ENCODE assay signal across 1 cellular context in genomic region chr17:68824707-68825106, GRCh38.
A peak's percentile ranks its signal among the peaks of the same experiment; 100 is the strongest.
TF ChIP-seq lines count a peak whose summit lies in the region.

No MANE protein-coding gene starts in this region.

TF ChIP-seq in HepG2, 621 proteins besides CTCF, POLR2A, EP300 and RAD21 (continued from another document and continues in another):
- TF ChIP-seq FOXK1 (CRISPR knock-in tag; IDR thresholded peaks at IDR 0.05; ENCODE audit: borderline replicate concordance, low read depth) (0 out of 2 replicates have a peak, but pooled peaks have one; percentile 39), KMT2B (CRISPR knock-in tag; IDR thresholded peaks at IDR 0.05) (no peak), ZBTB2 (CRISPR knock-in tag; IDR thresholded peaks at IDR 0.05; ENCODE audit: low read depth) (no peak), CEBPG (CRISPR knock-in tag; IDR thresholded peaks at IDR 0.05) (peak; percentile 89), ZZZ3 (CRISPR knock-in tag; IDR thresholded peaks at IDR 0.05; ENCODE audit: borderline replicate concordance) (no peak), SOX6 (IDR thresholded peaks at IDR 0.05) (no peak), SOX6 (CRISPR knock-in tag; IDR thresholded peaks at IDR 0.05) (peak; percentile 82), NBN (conservative IDR thresholded peaks at IDR 0.05) (no peak), KAT8 (CRISPR knock-in tag; IDR thresholded peaks at IDR 0.05) (no peak), ZNF24 (IDR thresholded peaks at IDR 0.05) (0 out of 2 replicates have a peak, but pooled peaks have one; percentile 26), SOX13 (IDR thresholded peaks at IDR 0.05) (peak; percentile 45; the same call in 1 of the 2 replicates), SOX13 (CRISPR knock-in tag; conservative IDR thresholded peaks at IDR 0.05 in 1 of 2, IDR thresholded peaks at IDR 0.05 in 1 of 2) (peak in 1 of 2 experiments; percentile 97; a peak in 2 of 4 replicates), TOE1 (CRISPR knock-in tag; IDR thresholded peaks at IDR 0.05) (no peak), SMARCE1 (IDR thresholded peaks at IDR 0.05; ENCODE audit: borderline replicate concordance) (no peak), ZNF644 (CRISPR knock-in tag; IDR thresholded peaks at IDR 0.05; ENCODE audit: low read depth) (peak; percentile 42; the same call in 1 of the 2 replicates), ZNF564 (CRISPR knock-in tag; IDR thresholded peaks at IDR 0.05) (no peak), ZBTB4 (CRISPR knock-in tag; IDR thresholded peaks at IDR 0.05; ENCODE audit: borderline replicate concordance) (no peak), ZNF446 (CRISPR knock-in tag; IDR thresholded peaks at IDR 0.05) (no peak), ZNF256 (CRISPR knock-in tag; conservative IDR thresholded peaks at IDR 0.05) (no peak), ZNF543 (CRISPR knock-in tag; IDR thresholded peaks at IDR 0.05) (no peak), ELF3 (CRISPR knock-in tag; IDR thresholded peaks at IDR 0.05) (peak; percentile 17; the same call in 1 of the 2 replicates), HNF4A (CRISPR knock-in tag; IDR thresholded peaks at IDR 0.05) (peak; percentile 49; the same call in 1 of the 2 replicates), SIX4 (CRISPR knock-in tag; IDR thresholded peaks at IDR 0.05) (peak; percentile 53; the same call in 1 of the 2 replicates), XBP1 (CRISPR knock-in tag; IDR thresholded peaks at IDR 0.05) (no peak), ZNF430 (CRISPR knock-in tag; IDR thresholded peaks at IDR 0.05) (no peak), KLF16 (CRISPR knock-in tag; IDR thresholded peaks at IDR 0.05) (peak in 1 of 2 experiments; percentile 32; a peak in 2 of 4 replicates), SETDB1 (CRISPR knock-in tag; IDR thresholded peaks at IDR 0.05; ENCODE audit: borderline replicate concordance) (no peak), ZNF468 (CRISPR knock-in tag; IDR thresholded peaks at IDR 0.05) (no peak), SOX5 (CRISPR knock-in tag; IDR thresholded peaks at IDR 0.05; ENCODE audit: borderline replicate concordance) (peak; percentile 93; the same call in 1 of the 2 replicates), HCFC1 (IDR thresholded peaks at IDR 0.05; ENCODE audit: low read depth, low read length) (no peak), ZHX1 (CRISPR knock-in tag; IDR thresholded peaks at IDR 0.05; ENCODE audit: low read depth) (no peak), SP5 (CRISPR knock-in tag; IDR thresholded peaks at IDR 0.05; ENCODE audit: borderline replicate concordance, low read depth) (no peak), POGZ (CRISPR knock-in tag; IDR thresholded peaks at IDR 0.05) (peak; percentile 55), NCOA2 (CRISPR knock-in tag; IDR thresholded peaks at IDR 0.05) (peak; percentile 78), PATZ1 (CRISPR knock-in tag; IDR thresholded peaks at IDR 0.05) (no peak), ZFX (CRISPR knock-in tag; IDR thresholded peaks at IDR 0.05; ENCODE audit: low read depth) (no peak), CEBPB (IDR thresholded peaks at IDR 0.05; ENCODE audit: borderline replicate concordance, low read depth, low read length) (peak; percentile 92), FOXA3 (CRISPR knock-in tag; IDR thresholded peaks at IDR 0.05) (peak; percentile 69), ZNF569 (CRISPR knock-in tag; IDR thresholded peaks at IDR 0.05; ENCODE audit: borderline replicate concordance) (no peak), ZNF83 (CRISPR knock-in tag; IDR thresholded peaks at IDR 0.05; ENCODE audit: borderline replicate concordance) (no peak), TARDBP (CRISPR knock-in tag; IDR thresholded peaks at IDR 0.05) (peak; percentile 34; the same call in 1 of the 2 replicates)
- TF ChIP-seq, protein P1, sequence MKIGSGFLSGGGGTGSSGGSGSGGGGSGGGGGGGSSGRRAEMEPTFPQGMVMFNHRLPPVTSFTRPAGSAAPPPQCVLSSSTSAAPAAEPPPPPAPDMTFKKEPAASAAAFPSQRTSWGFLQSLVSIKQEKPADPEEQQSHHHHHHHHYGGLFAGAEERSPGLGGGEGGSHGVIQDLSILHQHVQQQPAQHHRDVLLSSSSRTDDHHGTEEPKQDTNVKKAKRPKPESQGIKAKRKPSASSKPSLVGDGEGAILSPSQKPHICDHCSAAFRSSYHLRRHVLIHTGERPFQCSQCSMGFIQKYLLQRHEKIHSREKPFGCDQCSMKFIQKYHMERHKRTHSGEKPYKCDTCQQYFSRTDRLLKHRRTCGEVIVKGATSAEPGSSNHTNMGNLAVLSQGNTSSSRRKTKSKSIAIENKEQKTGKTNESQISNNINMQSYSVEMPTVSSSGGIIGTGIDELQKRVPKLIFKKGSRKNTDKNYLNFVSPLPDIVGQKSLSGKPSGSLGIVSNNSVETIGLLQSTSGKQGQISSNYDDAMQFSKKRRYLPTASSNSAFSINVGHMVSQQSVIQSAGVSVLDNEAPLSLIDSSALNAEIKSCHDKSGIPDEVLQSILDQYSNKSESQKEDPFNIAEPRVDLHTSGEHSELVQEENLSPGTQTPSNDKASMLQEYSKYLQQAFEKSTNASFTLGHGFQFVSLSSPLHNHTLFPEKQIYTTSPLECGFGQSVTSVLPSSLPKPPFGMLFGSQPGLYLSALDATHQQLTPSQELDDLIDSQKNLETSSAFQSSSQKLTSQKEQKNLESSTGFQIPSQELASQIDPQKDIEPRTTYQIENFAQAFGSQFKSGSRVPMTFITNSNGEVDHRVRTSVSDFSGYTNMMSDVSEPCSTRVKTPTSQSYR (CRISPR knock-in tag; IDR thresholded peaks at IDR 0.05; ENCODE audit: borderline replicate concordance) = no peak
- TF ChIP-seq, protein P2, sequence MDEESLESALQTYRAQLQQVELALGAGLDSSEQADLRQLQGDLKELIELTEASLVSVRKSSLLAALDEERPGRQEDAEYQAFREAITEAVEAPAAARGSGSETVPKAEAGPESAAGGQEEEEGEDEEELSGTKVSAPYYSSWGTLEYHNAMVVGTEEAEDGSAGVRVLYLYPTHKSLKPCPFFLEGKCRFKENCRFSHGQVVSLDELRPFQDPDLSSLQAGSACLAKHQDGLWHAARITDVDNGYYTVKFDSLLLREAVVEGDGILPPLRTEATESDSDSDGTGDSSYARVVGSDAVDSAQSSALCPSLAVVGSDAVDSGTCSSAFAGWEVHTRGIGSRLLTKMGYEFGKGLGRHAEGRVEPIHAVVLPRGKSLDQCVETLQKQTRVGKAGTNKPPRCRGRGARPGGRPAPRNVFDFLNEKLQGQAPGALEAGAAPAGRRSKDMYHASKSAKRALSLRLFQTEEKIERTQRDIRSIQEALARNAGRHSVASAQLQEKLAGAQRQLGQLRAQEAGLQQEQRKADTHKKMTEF (CRISPR knock-in tag; IDR thresholded peaks at IDR 0.05) = peak; percentile 45; the same call in 1 of the 2 replicates
- TF ChIP-seq, protein P3, sequence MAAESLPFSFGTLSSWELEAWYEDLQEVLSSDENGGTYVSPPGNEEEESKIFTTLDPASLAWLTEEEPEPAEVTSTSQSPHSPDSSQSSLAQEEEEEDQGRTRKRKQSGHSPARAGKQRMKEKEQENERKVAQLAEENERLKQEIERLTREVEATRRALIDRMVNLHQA (CRISPR knock-in tag; IDR thresholded peaks at IDR 0.05) = no peak
- TF ChIP-seq, protein P4, sequence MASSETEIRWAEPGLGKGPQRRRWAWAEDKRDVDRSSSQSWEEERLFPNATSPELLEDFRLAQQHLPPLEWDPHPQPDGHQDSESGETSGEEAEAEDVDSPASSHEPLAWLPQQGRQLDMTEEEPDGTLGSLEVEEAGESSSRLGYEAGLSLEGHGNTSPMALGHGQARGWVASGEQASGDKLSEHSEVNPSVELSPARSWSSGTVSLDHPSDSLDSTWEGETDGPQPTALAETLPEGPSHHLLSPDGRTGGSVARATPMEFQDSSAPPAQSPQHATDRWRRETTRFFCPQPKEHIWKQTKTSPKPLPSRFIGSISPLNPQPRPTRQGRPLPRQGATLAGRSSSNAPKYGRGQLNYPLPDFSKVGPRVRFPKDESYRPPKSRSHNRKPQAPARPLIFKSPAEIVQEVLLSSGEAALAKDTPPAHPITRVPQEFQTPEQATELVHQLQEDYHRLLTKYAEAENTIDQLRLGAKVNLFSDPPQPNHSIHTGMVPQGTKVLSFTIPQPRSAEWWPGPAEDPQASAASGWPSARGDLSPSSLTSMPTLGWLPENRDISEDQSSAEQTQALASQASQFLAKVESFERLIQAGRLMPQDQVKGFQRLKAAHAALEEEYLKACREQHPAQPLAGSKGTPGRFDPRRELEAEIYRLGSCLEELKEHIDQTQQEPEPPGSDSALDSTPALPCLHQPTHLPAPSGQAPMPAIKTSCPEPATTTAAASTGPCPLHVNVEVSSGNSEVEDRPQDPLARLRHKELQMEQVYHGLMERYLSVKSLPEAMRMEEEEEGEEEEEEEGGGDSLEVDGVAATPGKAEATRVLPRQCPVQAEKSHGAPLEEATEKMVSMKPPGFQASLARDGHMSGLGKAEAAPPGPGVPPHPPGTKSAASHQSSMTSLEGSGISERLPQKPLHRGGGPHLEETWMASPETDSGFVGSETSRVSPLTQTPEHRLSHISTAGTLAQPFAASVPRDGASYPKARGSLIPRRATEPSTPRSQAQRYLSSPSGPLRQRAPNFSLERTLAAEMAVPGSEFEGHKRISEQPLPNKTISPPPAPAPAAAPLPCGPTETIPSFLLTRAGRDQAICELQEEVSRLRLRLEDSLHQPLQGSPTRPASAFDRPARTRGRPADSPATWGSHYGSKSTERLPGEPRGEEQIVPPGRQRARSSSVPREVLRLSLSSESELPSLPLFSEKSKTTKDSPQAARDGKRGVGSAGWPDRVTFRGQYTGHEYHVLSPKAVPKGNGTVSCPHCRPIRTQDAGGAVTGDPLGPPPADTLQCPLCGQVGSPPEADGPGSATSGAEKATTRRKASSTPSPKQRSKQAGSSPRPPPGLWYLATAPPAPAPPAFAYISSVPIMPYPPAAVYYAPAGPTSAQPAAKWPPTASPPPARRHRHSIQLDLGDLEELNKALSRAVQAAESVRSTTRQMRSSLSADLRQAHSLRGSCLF (CRISPR knock-in tag; IDR thresholded peaks at IDR 0.05; ENCODE audit: borderline replicate concordance) = no peak
